15 cellular contexts compared by ENCODE assay signal in the genomic region with DNA sequence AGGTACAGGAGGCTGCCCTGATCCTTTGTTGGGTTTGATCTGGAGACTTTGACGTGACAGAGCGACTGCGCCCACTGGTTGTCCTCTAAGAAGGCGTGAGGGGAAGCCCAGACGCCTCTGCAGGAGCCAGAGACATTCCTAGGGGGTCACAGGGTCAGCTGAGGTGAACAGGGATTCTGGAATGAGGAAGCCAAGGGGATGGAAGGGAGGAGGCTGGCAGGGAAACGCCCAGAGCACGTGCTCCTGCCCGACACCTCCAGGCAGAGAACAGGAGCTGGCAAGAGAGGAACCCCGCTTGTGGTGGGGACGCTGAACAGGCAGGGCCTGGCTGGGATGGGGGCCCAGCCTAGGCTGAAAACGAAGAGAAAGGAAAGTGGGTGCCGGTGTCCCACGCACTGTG. TPM values are rescaled to one million over a fixed set of nuclear protein-coding genes. Genes with fewer than 3 reads are reported as not detected.
DNase-seq lines count a peak whose midpoint lies in the region; ATAC-seq, FAIRE-seq and TF ChIP-seq lines count a peak whose summit lies in the region.
"Had no signal": no experiment of that assay in that cellular context is flagged by ENCODE, and none has a peak within 500 bp of the region (broad histone marks: within the 10 kb centered on the region; RNA-seq: fewer than 3 reads in every experiment).

No MANE protein-coding gene starts in this region.

- peak overlapping the region in 1 of 2 experiments; percentile 33; a peak in 1 of 4 replicates for H4K8ac ChIP-seq in IMR-90 (ENCODE audit: low read depth in 2 of 2, low read length in 2 of 2)

- CTCF ChIA-PET in IMR-90 (lab: Yijun Ruan, JAX), result no interaction called here

- no peak for TF ChIP-seq RAD21 in IMR-90 (IDR thresholded peaks at IDR 0.05; ENCODE audit: low read length)

- H2BK5ac ChIP-seq in IMR-90 (ENCODE audit: low read depth, low read length, poor library complexity, severe bottlenecking), result no peak overlapping the region

- no peaks in the 10 kb centered on the region for H3K9me3 ChIP-seq in IMR-90 (ENCODE audit: control insufficient read depth, insufficient read depth, low read length)
- H3K9me3 ChIP-seq in lung (ENCODE audit: control insufficient read depth in 2 of 2, insufficient read depth in 1 of 2, low read length in 1 of 2), result peaks cover 0 to 1% of the 10 kb centered on the region in 2 donors

- peak; percentile 65 for ATAC-seq in IMR-90 (ENCODE audit: low read depth)
- ATAC-seq in lung (ENCODE audit: insufficient read depth, low FRiP score), result no peak
- no peak for ATAC-seq in GM18498 (IDR thresholded peaks at IDR 0.05; ENCODE audit: unreplicated experiment)
- ATAC-seq in GM21447 (IDR thresholded peaks at IDR 0.05; ENCODE audit: unreplicated experiment), result no peak

- H3K27me3 ChIP-seq in IMR-90 (ENCODE audit: control insufficient read depth, insufficient read depth, low read length) (peaks cover 27% of the 10 kb centered on the region), bronchial epithelial cell (ENCODE audit: control insufficient read depth, insufficient read depth, low read length) (no peaks in the 10 kb centered on the region), lung (ENCODE audit: control insufficient read depth, insufficient read depth) (no peaks in the 10 kb centered on the region), dorsolateral prefrontal cortex (no peaks in the 10 kb centered on the region)

- DNase-seq in AG08396 (ENCODE audit: low spot score) (peak; percentile 69), IMR-90 (no peak), bronchial epithelial cell (ENCODE audit: low read depth) (peak; percentile 70), lung (ENCODE audit: low spot score) (peak; percentile 42), dorsolateral prefrontal cortex (no peak)
- DNase-seq in stimulated activated CD4-positive, alpha-beta T cell treated with anti-CD3 and anti-CD28 coated beads, Interleukin-12 subunit alpha, Interleukin-12 subunit beta, amount 100 ng/mL, for 4 hours, result no peak
- DNase-seq: immature natural killer cell; NCI-H2081 treated with DMSO at 0.1 percent for 48 hours; OCI-M1; stimulated activated CD4-positive, alpha-beta T cell treated with anti-CD3 and anti-CD28 coated beads, Interleukin-4, amount 100 ng/mL, for 24 hours had no signal

- H2BK120ac ChIP-seq in IMR-90 (ENCODE audit: low read depth, low read length), result no peak overlapping the region

- POLR2A ChIA-PET in IMR-90 (lab: Charles Lee; ENCODE audit: unreplicated experiment), result no interaction called here

- no peak overlapping the region; the same call in 1 of the 2 replicates for H3K14ac ChIP-seq in IMR-90 (replicated peaks; ENCODE audit: low read depth, low read length)

- H2AFZ ChIP-seq in IMR-90 (replicated peaks; ENCODE audit: low read length, poor library complexity), result peak overlapping the region; percentile 71
- H2AFZ ChIP-seq: parathyroid adenoma had no signal

- in situ Hi-C loops in IMR-90 (cut with MboI; ENCODE audit: low sequenced_read_pairs), result no loop called here

- 46% methylated on average over 5 of the region's 13 CpGs; no CpG with 5 or more reads in 1 of the 2 experiments for WGBS in IMR-90 (ENCODE audit: extremely low coverage in 2 of 2, insufficient read length in 1 of 2), 2 experiments
- WGBS in lung, 2 donors, result 52 to 68% methylated on average over 13 of the region's 13 CpGs

- H3K18ac ChIP-seq in IMR-90 (ENCODE audit: low read depth, low read length), result no peak overlapping the region

- H3K23ac ChIP-seq in IMR-90 (ENCODE audit: low read depth, low read length), result no peak overlapping the region

- TF ChIP-seq POLR2A in IMR-90 (IDR thresholded peaks at IDR 0.05; ENCODE audit: low read depth, low read length), result no peak

- H3K4me3 ChIP-seq in IMR-90 (ENCODE audit: insufficient read depth, low read depth, low read length) (no peak overlapping the region), bronchial epithelial cell (ENCODE audit: low read depth, low read length) (no peak overlapping the region), lung (no peak overlapping the region), dorsolateral prefrontal cortex (no peak overlapping the region)

- no peak overlapping the region for H2AK5ac ChIP-seq in IMR-90 (ENCODE audit: low read depth, low read length)

- H3K9me1 ChIP-seq in IMR-90 (ENCODE audit: insufficient read depth, low read length), result no peaks in the 10 kb centered on the region

- no peak overlapping the region; the same call in 1 of the 2 replicates for H3K4ac ChIP-seq in IMR-90 (ENCODE audit: low read depth, low read length)

- H4K20me1 ChIP-seq in IMR-90 (ENCODE audit: insufficient read depth, low read length), result no peaks in the 10 kb centered on the region

- H4K91ac ChIP-seq in IMR-90 (ENCODE audit: insufficient read depth, low read depth, low read length), result no peak overlapping the region

- no peak overlapping the region for H3K4me2 ChIP-seq in IMR-90 (ENCODE audit: low read depth, low read length)

- no peak for TF ChIP-seq CTCF in IMR-90 (conservative IDR thresholded peaks at IDR 0.05; ENCODE audit: low read depth, low read length)
- no peak for TF ChIP-seq CTCF in bronchial epithelial cell (IDR thresholded peaks at IDR 0.05; ENCODE audit: insufficient read depth, low read length, severe bottlenecking)
- no peak for TF ChIP-seq CTCF in lung (IDR thresholded peaks at IDR 0.05; ENCODE audit: control extremely low read depth, extremely low read depth)
- no peak for TF ChIP-seq CTCF in dorsolateral prefrontal cortex (IDR thresholded peaks at IDR 0.05 in 54 of 56, conservative IDR thresholded peaks at IDR 0.05 in 2 of 56; ENCODE audit: low read depth in 1 of 56, partially characterized antibody in 56 of 56)

- H3K79me1 ChIP-seq in IMR-90 (ENCODE audit: low read depth in 1 of 2, low read length in 2 of 2), result no peaks in the 10 kb centered on the region

- H3K36me3 ChIP-seq in IMR-90 (ENCODE audit: control insufficient read depth, insufficient read depth, low read length), result no peaks in the 10 kb centered on the region
- no peaks in the 10 kb centered on the region for H3K36me3 ChIP-seq in bronchial epithelial cell (ENCODE audit: control insufficient read depth, insufficient read depth, low read length)
- H3K36me3 ChIP-seq in lung (ENCODE audit: control insufficient read depth in 2 of 2, insufficient read depth in 2 of 2, low read length in 2 of 2), result no peaks in the 10 kb centered on the region

- intact Hi-C loops in IMR-90 (cut with micrococcal nuclease), result no loop called here
- intact Hi-C loops in dorsolateral prefrontal cortex (cut with DNase I), result no loop called here

- no peak overlapping the region for H3K56ac ChIP-seq in IMR-90 (ENCODE audit: extremely low read depth, insufficient read depth, low read length)

- peaks cover 3% of the 10 kb centered on the region for H3K4me1 ChIP-seq in IMR-90 (ENCODE audit: control insufficient read depth, insufficient read depth, low read length)
- peaks cover 0 to 5% of the 10 kb centered on the region in 2 donors for H3K4me1 ChIP-seq in lung (ENCODE audit: control insufficient read depth in 2 of 2, insufficient read depth in 2 of 2, low read length in 2 of 2)
- H3K4me1 ChIP-seq: parathyroid adenoma had no signal

- H3K27ac ChIP-seq in IMR-90 (ENCODE audit: insufficient read depth, low read length), result no peak overlapping the region
- H3K27ac ChIP-seq in lung (ENCODE audit: low read depth in 1 of 2, low read length in 1 of 2), result no peak overlapping the region
- no peak overlapping the region for H3K27ac ChIP-seq in dorsolateral prefrontal cortex
- H3K27ac ChIP-seq: parathyroid adenoma had no signal

- dilution Hi-C loops in IMR-90 (cut with HindIII; ENCODE audit: low sequenced_read_pairs, unreplicated experiment), result no loop called here

- no peak overlapping the region for H3K9ac ChIP-seq in IMR-90 (ENCODE audit: low read depth, low read length)
- H3K9ac ChIP-seq: parathyroid adenoma had no signal

- FAIRE-seq in bronchial epithelial cell (lab: Jason Lieb, UNC), result no peak
- FAIRE-seq: TTC549 had no signal

- H2BK20ac ChIP-seq in IMR-90 (ENCODE audit: low read depth, low read length), result no peak overlapping the region

- no TSS peak for BruUV-seq in IMR-90 (replicated peaks; lab: Mats Ljungman, UMichigan)

- no peak overlapping the region for H2BK15ac ChIP-seq in IMR-90 (ENCODE audit: low read depth, low read length)

- no peak overlapping the region for H4K5ac ChIP-seq in IMR-90 (ENCODE audit: low read depth, low read length)

- H2AK9ac ChIP-seq in IMR-90 (replicated peaks; ENCODE audit: low read depth, low read length, poor library complexity), result peak overlapping the region; percentile 76

TF ChIP-seq in IMR-90, 13 proteins besides CTCF, POLR2A, EP300 and RAD21 (continues in another document):
- peak; percentile 56; the same call in 1 of the 2 replicates for TF ChIP-seq BHLHE40 (IDR thresholded peaks at IDR 0.05; ENCODE audit: low read depth, low read length)

RNA-seq across cellular contexts. Expression of a gene that starts 5.6 kb away (rescaled TPM):
- total RNA-seq in IMR-90 (2012; rRNA removed) (not detected in 2 replicates), bronchial epithelial cell (1.6 and 8.7 TPM in 2 replicates), lung (1 to 10 TPM; 1.5 to 1.8 TPM), dorsolateral prefrontal cortex (1 to 10 TPM in 89 of 120 experiments, under 1 TPM in 30, not detected in 1; 0.19 to 5.2 (median 1.6) TPM)
- polyA plus RNA-seq in IMR-90 (2012; rRNA removed) (not detected in 2 replicates), lung (under 1 TPM; 0.50 to 0.93 TPM)
- not detected in 2 replicates for polyA plus RNA-seq in IMR-90 (2012; cell fraction: cytosol; rRNA removed)
- polyA plus RNA-seq in IMR-90 (2012; cell fraction: nucleus; rRNA removed; ENCODE audit: low replicate concordance), result 0.02 and 0.09 TPM in 2 replicates
- polyA plus RNA-seq: IgD-negative memory B cell, immature natural killer cell had no signal

RNA-seq across cellular contexts. Expression of a gene that starts 28.5 kb away (rescaled TPM):
- 97.1 and 110 TPM in 2 replicates for total RNA-seq in IMR-90 (2012; rRNA removed)
- polyA plus RNA-seq in IMR-90 (2012; rRNA removed), result 82.4 and 85.3 TPM in 2 replicates
- polyA plus RNA-seq in IMR-90 (2012; cell fraction: cytosol; rRNA removed), result 64.2 and 83.7 TPM in 2 replicates
- polyA plus RNA-seq in IMR-90 (2012; cell fraction: nucleus; rRNA removed; ENCODE audit: low replicate concordance), result 46.8 and 170 TPM in 2 replicates
- total RNA-seq in bronchial epithelial cell, result 101 and 176 TPM in 2 replicates
- total RNA-seq in lung, result 10 to 100 TPM; 57.7 to 67.1 TPM
- 100 to 1,000 TPM in 1 of 2 donors, 10 to 100 TPM in 1; 37.4 to 112 TPM for polyA plus RNA-seq in lung
- total RNA-seq in dorsolateral prefrontal cortex, result 10 to 100 TPM; 27.3 to 64.1 (median 38.4) TPM

RNA-seq across cellular contexts. Expression of a gene that starts 44.7 kb away (rescaled TPM):
- total RNA-seq in IMR-90 (2012; rRNA removed) (3.0 and 3.9 TPM in 2 replicates), bronchial epithelial cell (6.1 and 9.6 TPM in 2 replicates), lung (10 to 100 TPM; 27.5 to 75.1 TPM), dorsolateral prefrontal cortex (10 to 100 TPM; 16.5 to 51.4 (median 26.9) TPM)
- polyA plus RNA-seq in IMR-90 (2012; rRNA removed) (41.5 TPM in 2 replicates), lung (10 to 100 TPM; 42.5 to 65.7 TPM)
- polyA plus RNA-seq in IMR-90 (2012; cell fraction: cytosol; rRNA removed), result 45.7 and 54.0 TPM in 2 replicates
- 159 and 195 TPM in 2 replicates for polyA plus RNA-seq in IMR-90 (2012; cell fraction: nucleus; rRNA removed; ENCODE audit: low replicate concordance)

RNA-seq across cellular contexts. Expression of a gene that starts 44.8 kb away (rescaled TPM):
- 2.2 and 3.2 TPM in 2 replicates for total RNA-seq in IMR-90 (2012; rRNA removed)
- 15.6 and 17.2 TPM in 2 replicates for polyA plus RNA-seq in IMR-90 (2012; rRNA removed)
- polyA plus RNA-seq in IMR-90 (2012; cell fraction: cytosol; rRNA removed), result 7.8 and 15.2 TPM in 2 replicates
- polyA plus RNA-seq in IMR-90 (2012; cell fraction: nucleus; rRNA removed; ENCODE audit: low replicate concordance), result 43.1 and 103 TPM in 2 replicates
- 1.3 and 2.6 TPM in 2 replicates for total RNA-seq in bronchial epithelial cell
- total RNA-seq in lung, result 10 to 100 TPM; 27.8 to 34.2 TPM
- polyA plus RNA-seq in lung, result 10 to 100 TPM; 25.0 to 37.0 TPM
- total RNA-seq in dorsolateral prefrontal cortex, result 10 to 100 TPM; 22.0 to 66.8 (median 39.7) TPM

Comparison
In these comparisons a context has a peak if more than half of its experiments do, and no peak if none do; other contexts are left out.
1. DNase-seq: peak in AG08396 (single experiment), bronchial epithelial cell (single experiment) and lung (single experiment); none in IMR-90 (single experiment), dorsolateral prefrontal cortex (0 of 10) and stimulated activated CD4-positive, alpha-beta T cell treated with anti-CD3 and anti-CD28 coated beads, Interleukin-12 subunit alpha, Interleukin-12 subunit beta, amount 100 ng/mL, for 4 hours (single experiment).